2 cellular contexts compared by ENCODE assay signal in the genomic region with DNA sequence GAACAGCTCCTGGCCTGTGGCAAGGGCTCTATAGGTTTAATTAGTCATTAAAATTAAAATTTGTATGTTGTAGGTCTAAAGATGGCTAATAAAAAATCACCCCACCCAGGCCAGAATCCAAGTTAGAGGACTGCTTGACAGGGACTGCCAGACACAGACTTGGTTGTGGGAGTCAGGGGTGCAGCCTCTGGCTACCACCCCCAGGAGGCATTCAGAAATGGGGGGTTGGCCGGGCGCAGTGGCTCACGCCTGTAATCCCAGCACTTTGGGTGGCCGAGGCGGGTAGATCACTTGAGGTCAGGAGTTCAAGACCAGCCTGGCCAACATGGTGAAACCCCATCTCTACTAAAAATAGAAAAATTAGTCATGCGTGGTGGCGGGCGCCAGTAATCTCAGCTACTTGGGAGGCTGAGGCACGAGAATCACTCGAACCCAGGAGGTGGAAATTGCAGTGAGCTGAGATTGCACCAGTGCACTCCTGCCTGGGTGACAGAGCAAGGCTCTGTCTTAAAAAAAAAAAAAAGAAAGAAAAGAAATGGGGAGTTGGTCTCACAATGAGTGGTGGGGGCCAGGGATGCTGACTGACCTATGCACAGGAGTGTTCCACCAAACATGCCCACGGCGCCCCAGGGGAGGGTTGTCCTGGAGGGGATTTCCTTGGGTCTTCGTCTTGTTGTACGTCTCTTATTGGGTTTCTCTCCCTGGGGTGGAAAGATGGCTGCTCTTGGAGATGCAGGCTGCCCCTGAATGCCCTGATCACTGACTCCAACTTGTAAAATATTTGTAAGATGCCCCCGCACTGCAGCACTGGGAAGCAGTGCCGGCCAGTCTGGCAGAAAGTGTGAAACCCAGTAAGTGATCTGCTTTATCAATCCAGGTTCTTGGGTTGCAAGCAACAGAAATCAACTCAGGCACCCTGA.
A peak's percentile ranks its signal among the peaks of the same experiment; 100 is the strongest.
TF ChIP-seq lines count a peak whose summit lies in the region.

No MANE protein-coding gene starts in this region.

TF ChIP-seq in IMR-90, 13 proteins besides CTCF, POLR2A, EP300 and RAD21:
- TF ChIP-seq SMC3 (IDR thresholded peaks at IDR 0.05; ENCODE audit: low read depth, low read length), result no peak
- no peak for TF ChIP-seq MAFK (IDR thresholded peaks at IDR 0.05; ENCODE audit: low read depth, low read length)
- TF ChIP-seq MAZ (IDR thresholded peaks at IDR 0.05; ENCODE audit: borderline replicate concordance, low read depth, low read length), result no peak
- TF ChIP-seq, protein P1, sequence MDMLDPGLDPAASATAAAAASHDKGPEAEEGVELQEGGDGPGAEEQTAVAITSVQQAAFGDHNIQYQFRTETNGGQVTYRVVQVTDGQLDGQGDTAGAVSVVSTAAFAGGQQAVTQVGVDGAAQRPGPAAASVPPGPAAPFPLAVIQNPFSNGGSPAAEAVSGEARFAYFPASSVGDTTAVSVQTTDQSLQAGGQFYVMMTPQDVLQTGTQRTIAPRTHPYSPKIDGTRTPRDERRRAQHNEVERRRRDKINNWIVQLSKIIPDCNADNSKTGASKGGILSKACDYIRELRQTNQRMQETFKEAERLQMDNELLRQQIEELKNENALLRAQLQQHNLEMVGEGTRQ (IDR thresholded peaks at IDR 0.05; ENCODE audit: low read depth, low read length), result no peak
- TF ChIP-seq MXI1 (IDR thresholded peaks at IDR 0.05; ENCODE audit: borderline replicate concordance, low read depth, low read length), result no peak
- TF ChIP-seq, protein P2, sequence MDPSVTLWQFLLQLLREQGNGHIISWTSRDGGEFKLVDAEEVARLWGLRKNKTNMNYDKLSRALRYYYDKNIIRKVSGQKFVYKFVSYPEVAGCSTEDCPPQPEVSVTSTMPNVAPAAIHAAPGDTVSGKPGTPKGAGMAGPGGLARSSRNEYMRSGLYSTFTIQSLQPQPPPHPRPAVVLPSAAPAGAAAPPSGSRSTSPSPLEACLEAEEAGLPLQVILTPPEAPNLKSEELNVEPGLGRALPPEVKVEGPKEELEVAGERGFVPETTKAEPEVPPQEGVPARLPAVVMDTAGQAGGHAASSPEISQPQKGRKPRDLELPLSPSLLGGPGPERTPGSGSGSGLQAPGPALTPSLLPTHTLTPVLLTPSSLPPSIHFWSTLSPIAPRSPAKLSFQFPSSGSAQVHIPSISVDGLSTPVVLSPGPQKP (IDR thresholded peaks at IDR 0.05; ENCODE audit: borderline replicate concordance, low read depth, low read length), result no peak
- no peak for TF ChIP-seq CEBPB (IDR thresholded peaks at IDR 0.05; ENCODE audit: low read depth, low read length)
- TF ChIP-seq CHD1 (IDR thresholded peaks at IDR 0.05; ENCODE audit: low read depth, low read length), result no peak
- TF ChIP-seq RCOR1 (IDR thresholded peaks at IDR 0.05; ENCODE audit: insufficient replicate concordance, low read length), result no peak
- no peak for TF ChIP-seq RFX5 (IDR thresholded peaks at IDR 0.05; ENCODE audit: low read depth, low read length)
- no peak for TF ChIP-seq FOS (IDR thresholded peaks at IDR 0.05; ENCODE audit: low read depth, low read length)
- TF ChIP-seq NFE2L2 (IDR thresholded peaks at IDR 0.05; ENCODE audit: low read depth, low read length), result no peak
- no peak for TF ChIP-seq BHLHE40 (IDR thresholded peaks at IDR 0.05; ENCODE audit: low read depth, low read length)

TF ChIP-seq in GM12878, 131 proteins besides CTCF, POLR2A, EP300 and RAD21:
- TF ChIP-seq ZZZ3 (IDR thresholded peaks at IDR 0.05; ENCODE audit: control insufficient read depth, insufficient read length, low read depth), result no peak
- TF ChIP-seq RUNX3 (IDR thresholded peaks at IDR 0.05; ENCODE audit: low read length), result peak; percentile 49
- TF ChIP-seq PAX5 (IDR thresholded peaks at IDR 0.05; ENCODE audit: borderline replicate concordance, low read depth, low read length), result peak; percentile 60; the same call in 1 of the 2 replicates
- no peak for TF ChIP-seq YBX1 (IDR thresholded peaks at IDR 0.05)
- TF ChIP-seq, protein P3, sequence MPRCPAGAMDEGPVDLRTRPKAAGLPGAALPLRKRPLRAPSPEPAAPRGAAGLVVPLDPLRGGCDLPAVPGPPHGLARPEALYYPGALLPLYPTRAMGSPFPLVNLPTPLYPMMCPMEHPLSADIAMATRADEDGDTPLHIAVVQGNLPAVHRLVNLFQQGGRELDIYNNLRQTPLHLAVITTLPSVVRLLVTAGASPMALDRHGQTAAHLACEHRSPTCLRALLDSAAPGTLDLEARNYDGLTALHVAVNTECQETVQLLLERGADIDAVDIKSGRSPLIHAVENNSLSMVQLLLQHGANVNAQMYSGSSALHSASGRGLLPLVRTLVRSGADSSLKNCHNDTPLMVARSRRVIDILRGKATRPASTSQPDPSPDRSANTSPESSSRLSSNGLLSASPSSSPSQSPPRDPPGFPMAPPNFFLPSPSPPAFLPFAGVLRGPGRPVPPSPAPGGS (IDR thresholded peaks at IDR 0.05; ENCODE audit: borderline replicate concordance, insufficient read depth, low read depth, low read length, poor library complexity, severe bottlenecking), result no peak
- TF ChIP-seq, protein P4, sequence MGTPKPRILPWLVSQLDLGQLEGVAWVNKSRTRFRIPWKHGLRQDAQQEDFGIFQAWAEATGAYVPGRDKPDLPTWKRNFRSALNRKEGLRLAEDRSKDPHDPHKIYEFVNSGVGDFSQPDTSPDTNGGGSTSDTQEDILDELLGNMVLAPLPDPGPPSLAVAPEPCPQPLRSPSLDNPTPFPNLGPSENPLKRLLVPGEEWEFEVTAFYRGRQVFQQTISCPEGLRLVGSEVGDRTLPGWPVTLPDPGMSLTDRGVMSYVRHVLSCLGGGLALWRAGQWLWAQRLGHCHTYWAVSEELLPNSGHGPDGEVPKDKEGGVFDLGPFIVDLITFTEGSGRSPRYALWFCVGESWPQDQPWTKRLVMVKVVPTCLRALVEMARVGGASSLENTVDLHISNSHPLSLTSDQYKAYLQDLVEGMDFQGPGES (IDR thresholded peaks at IDR 0.05), result no peak
- no peak for TF ChIP-seq RCOR1 (conservative IDR thresholded peaks at IDR 0.05; ENCODE audit: low read depth, low read length)
- TF ChIP-seq, protein P5, sequence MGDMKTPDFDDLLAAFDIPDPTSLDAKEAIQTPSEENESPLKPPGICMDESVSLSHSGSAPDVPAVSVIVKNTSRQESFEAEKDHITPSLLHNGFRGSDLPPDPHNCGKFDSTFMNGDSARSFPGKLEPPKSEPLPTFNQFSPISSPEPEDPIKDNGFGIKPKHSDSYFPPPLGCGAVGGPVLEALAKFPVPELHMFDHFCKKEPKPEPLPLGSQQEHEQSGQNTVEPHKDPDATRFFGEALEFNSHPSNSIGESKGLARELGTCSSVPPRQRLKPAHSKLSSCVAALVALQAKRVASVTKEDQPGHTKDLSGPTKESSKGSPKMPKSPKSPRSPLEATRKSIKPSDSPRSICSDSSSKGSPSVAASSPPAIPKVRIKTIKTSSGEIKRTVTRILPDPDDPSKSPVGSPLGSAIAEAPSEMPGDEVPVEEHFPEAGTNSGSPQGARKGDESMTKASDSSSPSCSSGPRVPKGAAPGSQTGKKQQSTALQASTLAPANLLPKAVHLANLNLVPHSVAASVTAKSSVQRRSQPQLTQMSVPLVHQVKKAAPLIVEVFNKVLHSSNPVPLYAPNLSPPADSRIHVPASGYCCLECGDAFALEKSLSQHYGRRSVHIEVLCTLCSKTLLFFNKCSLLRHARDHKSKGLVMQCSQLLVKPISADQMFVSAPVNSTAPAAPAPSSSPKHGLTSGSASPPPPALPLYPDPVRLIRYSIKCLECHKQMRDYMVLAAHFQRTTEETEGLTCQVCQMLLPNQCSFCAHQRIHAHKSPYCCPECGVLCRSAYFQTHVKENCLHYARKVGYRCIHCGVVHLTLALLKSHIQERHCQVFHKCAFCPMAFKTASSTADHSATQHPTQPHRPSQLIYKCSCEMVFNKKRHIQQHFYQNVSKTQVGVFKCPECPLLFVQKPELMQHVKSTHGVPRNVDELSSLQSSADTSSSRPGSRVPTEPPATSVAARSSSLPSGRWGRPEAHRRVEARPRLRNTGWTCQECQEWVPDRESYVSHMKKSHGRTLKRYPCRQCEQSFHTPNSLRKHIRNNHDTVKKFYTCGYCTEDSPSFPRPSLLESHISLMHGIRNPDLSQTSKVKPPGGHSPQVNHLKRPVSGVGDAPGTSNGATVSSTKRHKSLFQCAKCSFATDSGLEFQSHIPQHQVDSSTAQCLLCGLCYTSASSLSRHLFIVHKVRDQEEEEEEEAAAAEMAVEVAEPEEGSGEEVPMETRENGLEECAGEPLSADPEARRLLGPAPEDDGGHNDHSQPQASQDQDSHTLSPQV (IDR thresholded peaks at IDR 0.05), result no peak
- TF ChIP-seq ZNF217 (IDR thresholded peaks at IDR 0.05), result 0 out of 2 replicates have a peak, but pooled peaks have one; percentile 26
- no peak for TF ChIP-seq EED (IDR thresholded peaks at IDR 0.05; ENCODE audit: low read depth)
- TF ChIP-seq, protein P6, sequence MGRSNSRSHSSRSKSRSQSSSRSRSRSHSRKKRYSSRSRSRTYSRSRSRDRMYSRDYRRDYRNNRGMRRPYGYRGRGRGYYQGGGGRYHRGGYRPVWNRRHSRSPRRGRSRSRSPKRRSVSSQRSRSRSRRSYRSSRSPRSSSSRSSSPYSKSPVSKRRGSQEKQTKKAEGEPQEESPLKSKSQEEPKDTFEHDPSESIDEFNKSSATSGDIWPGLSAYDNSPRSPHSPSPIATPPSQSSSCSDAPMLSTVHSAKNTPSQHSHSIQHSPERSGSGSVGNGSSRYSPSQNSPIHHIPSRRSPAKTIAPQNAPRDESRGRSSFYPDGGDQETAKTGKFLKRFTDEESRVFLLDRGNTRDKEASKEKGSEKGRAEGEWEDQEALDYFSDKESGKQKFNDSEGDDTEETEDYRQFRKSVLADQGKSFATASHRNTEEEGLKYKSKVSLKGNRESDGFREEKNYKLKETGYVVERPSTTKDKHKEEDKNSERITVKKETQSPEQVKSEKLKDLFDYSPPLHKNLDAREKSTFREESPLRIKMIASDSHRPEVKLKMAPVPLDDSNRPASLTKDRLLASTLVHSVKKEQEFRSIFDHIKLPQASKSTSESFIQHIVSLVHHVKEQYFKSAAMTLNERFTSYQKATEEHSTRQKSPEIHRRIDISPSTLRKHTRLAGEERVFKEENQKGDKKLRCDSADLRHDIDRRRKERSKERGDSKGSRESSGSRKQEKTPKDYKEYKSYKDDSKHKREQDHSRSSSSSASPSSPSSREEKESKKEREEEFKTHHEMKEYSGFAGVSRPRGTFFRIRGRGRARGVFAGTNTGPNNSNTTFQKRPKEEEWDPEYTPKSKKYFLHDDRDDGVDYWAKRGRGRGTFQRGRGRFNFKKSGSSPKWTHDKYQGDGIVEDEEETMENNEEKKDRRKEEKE (IDR thresholded peaks at IDR 0.05), result no peak
- peak in 1 of 2 experiments; percentile 47; a peak in 2 of 4 replicates for TF ChIP-seq BHLHE40 (IDR thresholded peaks at IDR 0.05; ENCODE audit: borderline replicate concordance in 1 of 2, low read depth in 2 of 2, low read length in 1 of 2)
- TF ChIP-seq NFIC (IDR thresholded peaks at IDR 0.05; ENCODE audit: low read depth, low read length), result peak; percentile 35; the same call in 1 of the 2 replicates
- no peak for TF ChIP-seq NRF1 (conservative IDR thresholded peaks at IDR 0.05; ENCODE audit: low read depth, low read length)
- no peak for TF ChIP-seq IKZF1 (conservative IDR thresholded peaks at IDR 0.05)
- peak; percentile 60; the same call in 1 of the 2 replicates for TF ChIP-seq YY1 (IDR thresholded peaks at IDR 0.05; ENCODE audit: low read depth, low read length)
- TF ChIP-seq IKZF2 (IDR thresholded peaks at IDR 0.05), result no peak
- 0 out of 2 replicates have a peak, but pooled peaks have one; percentile 23 for TF ChIP-seq CHD4 (IDR thresholded peaks at IDR 0.05)
- TF ChIP-seq NBN (IDR thresholded peaks at IDR 0.05), result peak; percentile 32; the same call in 1 of the 2 replicates
- no peak for TF ChIP-seq WRNIP1 (IDR thresholded peaks at IDR 0.05; ENCODE audit: borderline replicate concordance, low read depth, low read length)
- TF ChIP-seq, protein P7, sequence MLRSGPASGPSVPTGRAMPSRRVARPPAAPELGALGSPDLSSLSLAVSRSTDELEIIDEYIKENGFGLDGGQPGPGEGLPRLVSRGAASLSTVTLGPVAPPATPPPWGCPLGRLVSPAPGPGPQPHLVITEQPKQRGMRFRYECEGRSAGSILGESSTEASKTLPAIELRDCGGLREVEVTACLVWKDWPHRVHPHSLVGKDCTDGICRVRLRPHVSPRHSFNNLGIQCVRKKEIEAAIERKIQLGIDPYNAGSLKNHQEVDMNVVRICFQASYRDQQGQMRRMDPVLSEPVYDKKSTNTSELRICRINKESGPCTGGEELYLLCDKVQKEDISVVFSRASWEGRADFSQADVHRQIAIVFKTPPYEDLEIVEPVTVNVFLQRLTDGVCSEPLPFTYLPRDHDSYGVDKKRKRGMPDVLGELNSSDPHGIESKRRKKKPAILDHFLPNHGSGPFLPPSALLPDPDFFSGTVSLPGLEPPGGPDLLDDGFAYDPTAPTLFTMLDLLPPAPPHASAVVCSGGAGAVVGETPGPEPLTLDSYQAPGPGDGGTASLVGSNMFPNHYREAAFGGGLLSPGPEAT (IDR thresholded peaks at IDR 0.05; ENCODE audit: low read depth), result 0 out of 2 replicates have a peak, but pooled peaks have one; percentile 41
- peak; percentile 59; the same call in 1 of the 2 replicates for TF ChIP-seq MEF2A (IDR thresholded peaks at IDR 0.05; ENCODE audit: insufficient read depth, low read depth, low read length)
- TF ChIP-seq NR2F1 (conservative IDR thresholded peaks at IDR 0.05), result peak; percentile 55; the same call in 1 of the 2 replicates
- no peak for TF ChIP-seq DPF2 (IDR thresholded peaks at IDR 0.05)
- TF ChIP-seq, protein P8, sequence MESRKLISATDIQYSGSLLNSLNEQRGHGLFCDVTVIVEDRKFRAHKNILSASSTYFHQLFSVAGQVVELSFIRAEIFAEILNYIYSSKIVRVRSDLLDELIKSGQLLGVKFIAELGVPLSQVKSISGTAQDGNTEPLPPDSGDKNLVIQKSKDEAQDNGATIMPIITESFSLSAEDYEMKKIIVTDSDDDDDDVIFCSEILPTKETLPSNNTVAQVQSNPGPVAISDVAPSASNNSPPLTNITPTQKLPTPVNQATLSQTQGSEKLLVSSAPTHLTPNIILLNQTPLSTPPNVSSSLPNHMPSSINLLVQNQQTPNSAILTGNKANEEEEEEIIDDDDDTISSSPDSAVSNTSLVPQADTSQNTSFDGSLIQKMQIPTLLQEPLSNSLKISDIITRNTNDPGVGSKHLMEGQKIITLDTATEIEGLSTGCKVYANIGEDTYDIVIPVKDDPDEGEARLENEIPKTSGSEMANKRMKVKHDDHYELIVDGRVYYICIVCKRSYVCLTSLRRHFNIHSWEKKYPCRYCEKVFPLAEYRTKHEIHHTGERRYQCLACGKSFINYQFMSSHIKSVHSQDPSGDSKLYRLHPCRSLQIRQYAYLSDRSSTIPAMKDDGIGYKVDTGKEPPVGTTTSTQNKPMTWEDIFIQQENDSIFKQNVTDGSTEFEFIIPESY (IDR thresholded peaks at IDR 0.05), result 0 out of 2 replicates have a peak, but pooled peaks have one; percentile 19
